ENCODE assay signal across 37 cellular contexts in the genomic region with DNA sequence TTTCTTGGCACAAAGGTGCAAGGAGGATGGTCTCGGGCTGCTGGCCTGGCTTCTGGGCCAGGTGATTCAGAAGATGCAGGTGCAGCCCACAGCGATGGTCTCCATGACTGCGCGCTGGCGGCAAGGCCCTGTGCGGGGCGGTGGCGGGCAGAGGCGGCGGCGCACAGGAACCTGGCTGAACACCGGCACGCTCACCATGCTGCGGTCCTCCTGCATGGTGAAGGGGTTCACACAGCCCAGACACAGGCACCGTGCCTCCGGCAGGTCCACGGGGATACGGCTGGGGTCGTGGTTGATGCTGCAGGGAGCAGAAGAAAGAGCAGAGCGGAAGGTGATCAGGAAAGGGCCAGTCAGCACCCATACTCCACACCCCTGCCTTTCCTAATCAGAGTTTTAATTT. TPM values are rescaled to one million over a fixed set of nuclear protein-coding genes. Genes with fewer than 3 reads are reported as not detected.
"Had no signal": no experiment of that assay in that cellular context is flagged by ENCODE, and none has a peak within 500 bp of the region (broad histone marks: within the 10 kb centered on the region; RNA-seq: fewer than 3 reads in every experiment).

No MANE protein-coding gene starts in this region.

- H3K27ac Mint-ChIP-seq: activated CD4-positive, alpha-beta T cell treated with anti-CD3 and anti-CD28 coated beads, Interleukin-2, amount 10 ng/mL, durations not matched to agents 7 days and 5 days; activated CD8-positive, alpha-beta memory T cell treated with anti-CD3 and anti-CD28 coated beads, Interleukin-2, amount 10 ng/mL, durations not matched to agents 7 days and 5 days; activated CD8-positive, alpha-beta T cell treated with anti-CD3 and anti-CD28 coated beads, Interleukin-2, amount 10 ng/mL, durations not matched to agents 7 days and 5 days; activated naive CD8-positive, alpha-beta T cell; activated T-cell treated with anti-CD3 and anti-CD28 coated beads, Interleukin-2, amount 50 U/mL, for 72 hours; memory B cell; natural killer cell; stimulated activated effector memory CD8-positive, alpha-beta T cell treated with anti-CD3 and anti-CD28 coated beads, Interleukin-12 subunit alpha, Interleukin-12 subunit beta, amount 100 ng/mL, for 72 hours; stimulated activated naive CD8-positive, alpha-beta T cell treated with anti-CD3 and anti-CD28 coated beads, Interleukin-15, amount 100 ng/mL, for 72 hours; WTC11 had no signal

- DNase-seq: activated CD4-positive, alpha-beta T cell treated with anti-CD3 and anti-CD28 coated beads for 1 hour; activated CD4-positive, alpha-beta T cell treated with anti-CD3 and anti-CD28 coated beads, Interleukin-2, amount 10 ng/mL, durations not matched to agents 7 days and 5 days; activated CD8-positive, alpha-beta memory T cell treated with anti-CD3 and anti-CD28 coated beads, Interleukin-2, amount 10 ng/mL, durations not matched to agents 7 days and 5 days; activated CD8-positive, alpha-beta T cell treated with anti-CD3 and anti-CD28 coated beads, Interleukin-2, amount 10 ng/mL, durations not matched to agents 7 days and 5 days; activated naive CD4-positive, alpha-beta T cell; activated T-cell treated with anti-CD3 and anti-CD28 coated beads, Interleukin-2, amount 50 U/mL, for 72 hours; anterior cingulate cortex; body of pancreas; cerebellar nuclear complex; colonic mucosa; effector CD8-positive, alpha-beta T cell; erythroblast; head of caudate nucleus; hippocampal formation; kidney; natural killer cell; ovary; retina; stimulated activated CD4-positive, alpha-beta T cell treated with anti-CD3 and anti-CD28 coated beads, Interleukin-12 subunit alpha, Interleukin-12 subunit beta, amount 100 ng/mL, for 4 hours; stimulated activated CD4-positive, alpha-beta T cell treated with anti-CD3 and anti-CD28 coated beads, Interleukin-4, amount 100 ng/mL, for 1 hour; stimulated activated naive CD8-positive, alpha-beta T cell treated with anti-CD3 and anti-CD28 coated beads, Interleukin-15, amount 100 ng/mL, for 72 hours; T-helper 2 cell had no signal

- H3K27ac ChIP-seq: body of pancreas, colonic mucosa, neutrophil, ovary, prostate gland, skin epidermis, tibial nerve had no signal

- H3K4me3 Mint-ChIP-seq: activated CD4-positive, alpha-beta T cell treated with anti-CD3 and anti-CD28 coated beads, Interleukin-2, amount 10 ng/mL, durations not matched to agents 7 days and 5 days; activated CD8-positive, alpha-beta memory T cell treated with anti-CD3 and anti-CD28 coated beads, Interleukin-2, amount 10 ng/mL, durations not matched to agents 7 days and 5 days; activated CD8-positive, alpha-beta T cell treated with anti-CD3 and anti-CD28 coated beads, Interleukin-2, amount 10 ng/mL, durations not matched to agents 7 days and 5 days; activated naive CD8-positive, alpha-beta T cell; activated T-cell treated with anti-CD3 and anti-CD28 coated beads, Interleukin-2, amount 50 U/mL, for 72 hours; memory B cell; natural killer cell; stimulated activated effector memory CD8-positive, alpha-beta T cell treated with anti-CD3 and anti-CD28 coated beads, Interleukin-12 subunit alpha, Interleukin-12 subunit beta, amount 100 ng/mL, for 72 hours; stimulated activated naive CD8-positive, alpha-beta T cell treated with anti-CD3 and anti-CD28 coated beads, Interleukin-15, amount 100 ng/mL, for 72 hours; WTC11 had no signal

- ATAC-seq: activated CD8-positive, alpha-beta memory T cell treated with anti-CD3 and anti-CD28 coated beads, Interleukin-2, amount 10 ng/mL, durations not matched to agents 7 days and 5 days; activated CD8-positive, alpha-beta T cell treated with anti-CD3 and anti-CD28 coated beads, Interleukin-2, amount 10 ng/mL, durations not matched to agents 7 days and 5 days; activated T-cell treated with anti-CD3 and anti-CD28 coated beads, Interleukin-2, amount 50 U/mL, for 72 hours; body of pancreas; natural killer cell; sciatic nerve; stimulated activated effector memory CD8-positive, alpha-beta T cell treated with anti-CD3 and anti-CD28 coated beads, Interleukin-12 subunit alpha, Interleukin-12 subunit beta, amount 100 ng/mL, for 72 hours; stimulated activated naive CD8-positive, alpha-beta T cell treated with anti-CD3 and anti-CD28 coated beads, Interleukin-15, amount 100 ng/mL, for 72 hours; WTC11 had no signal

- H3K27me3 Mint-ChIP-seq: activated CD4-positive, alpha-beta T cell treated with anti-CD3 and anti-CD28 coated beads, Interleukin-2, amount 10 ng/mL, durations not matched to agents 7 days and 5 days; activated CD8-positive, alpha-beta memory T cell treated with anti-CD3 and anti-CD28 coated beads, Interleukin-2, amount 10 ng/mL, durations not matched to agents 7 days and 5 days; activated naive CD8-positive, alpha-beta T cell; memory B cell; stimulated activated naive CD8-positive, alpha-beta T cell treated with anti-CD3 and anti-CD28 coated beads, Interleukin-15, amount 100 ng/mL, for 72 hours had no signal

- H3K4me3 ChIP-seq: body of pancreas, colonic mucosa, ovary, prostate gland, skin epidermis, tibial nerve had no signal

- H3K27me3 ChIP-seq: body of pancreas, colonic mucosa, neutrophil, ovary, tibial nerve had no signal

- H3K9me3 Mint-ChIP-seq: activated CD4-positive, alpha-beta T cell treated with anti-CD3 and anti-CD28 coated beads, Interleukin-2, amount 10 ng/mL, durations not matched to agents 7 days and 5 days; activated T-cell treated with anti-CD3 and anti-CD28 coated beads, Interleukin-2, amount 50 U/mL, for 72 hours; memory B cell; natural killer cell; stimulated activated effector memory CD8-positive, alpha-beta T cell treated with anti-CD3 and anti-CD28 coated beads, Interleukin-12 subunit alpha, Interleukin-12 subunit beta, amount 100 ng/mL, for 72 hours; stimulated activated naive CD8-positive, alpha-beta T cell treated with anti-CD3 and anti-CD28 coated beads, Interleukin-15, amount 100 ng/mL, for 72 hours had no signal

- H3K4me1 ChIP-seq: colonic mucosa, prostate gland had no signal

- H3K36me3 ChIP-seq: colonic mucosa, neutrophil, ovary, prostate gland had no signal

- H3K4me1 Mint-ChIP-seq: activated CD8-positive, alpha-beta memory T cell treated with anti-CD3 and anti-CD28 coated beads, Interleukin-2, amount 10 ng/mL, durations not matched to agents 7 days and 5 days; natural killer cell had no signal

- H3K9me3 ChIP-seq: body of pancreas, colonic mucosa, neutrophil, ovary, prostate gland, tibial nerve had no signal

- H3K36me3 Mint-ChIP-seq: activated CD8-positive, alpha-beta memory T cell treated with anti-CD3 and anti-CD28 coated beads, Interleukin-2, amount 10 ng/mL, durations not matched to agents 7 days and 5 days; natural killer cell; stimulated activated effector memory CD8-positive, alpha-beta T cell treated with anti-CD3 and anti-CD28 coated beads, Interleukin-12 subunit alpha, Interleukin-12 subunit beta, amount 100 ng/mL, for 72 hours; WTC11 had no signal

RNA-seq across cellular contexts. Expression of a gene that starts 4.8 kb away (rescaled TPM):
- total RNA-seq: activated CD4-positive, alpha-beta T cell treated with anti-CD3 and anti-CD28 coated beads, Interleukin-2, amount 10 ng/mL, durations not matched to agents 7 days and 5 days; activated CD8-positive, alpha-beta memory T cell treated with anti-CD3 and anti-CD28 coated beads, Interleukin-2, amount 10 ng/mL, durations not matched to agents 7 days and 5 days; activated CD8-positive, alpha-beta T cell treated with anti-CD3 and anti-CD28 coated beads, Interleukin-2, amount 10 ng/mL, durations not matched to agents 7 days and 5 days; activated T-cell treated with anti-CD3 and anti-CD28 coated beads, Interleukin-2, amount 50 U/mL, for 72 hours; body of pancreas; dermis microvascular lymphatic vessel endothelial cell; fibroblast of lung; fibroblast of villous mesenchyme; lower leg skin; mononuclear cell; natural killer cell; ureter; WTC11 had no signal
